1 cellular context compared by ENCODE assay signal in genomic region chr17:77163521-77164280, GRCh38.
A peak's percentile ranks its signal among the peaks of the same experiment; 100 is the strongest.
TF ChIP-seq lines count a peak whose summit lies in the region.

No MANE protein-coding gene starts in this region.

TF ChIP-seq in HepG2, 621 proteins besides CTCF, POLR2A, EP300 and RAD21 (continued from another document):
- TF ChIP-seq ZNF687 (CRISPR knock-in tag; IDR thresholded peaks at IDR 0.05) (peak; percentile 39), POLR2AphosphoS2 (IDR thresholded peaks at IDR 0.05; ENCODE audit: low read depth, low read length) (no peak), ZNF207 (IDR thresholded peaks at IDR 0.05; ENCODE audit: borderline replicate concordance) (no peak), MLXIP (CRISPR knock-in tag; IDR thresholded peaks at IDR 0.05; ENCODE audit: borderline replicate concordance) (no peak), PBX3 (CRISPR knock-in tag; IDR thresholded peaks at IDR 0.05; ENCODE audit: borderline replicate concordance) (no peak)
